ENCODE assay signal across 17 cellular contexts in genomic region chr3:5096368-5096767, GRCh38. TPM values are rescaled to one million over a fixed set of nuclear protein-coding genes. Genes with fewer than 3 reads are reported as not detected.
A peak's percentile ranks its signal among the peaks of the same experiment; 100 is the strongest.
DNase-seq lines count a peak whose midpoint lies in the region; ATAC-seq and TF ChIP-seq lines count a peak whose summit lies in the region.
"Had no signal": no experiment of that assay in that cellular context is flagged by ENCODE, and none has a peak within 500 bp of the region (broad histone marks: within the 10 kb centered on the region; RNA-seq: fewer than 3 reads in every experiment).

No MANE protein-coding gene starts in this region.

- H3K4me3 ChIP-seq in lower lobe of right lung = peak overlapping the region; percentile 10
- H3K4me3 ChIP-seq in sigmoid colon = peak overlapping the region in 2 of 4 donors; percentile 37 to 42
- peak overlapping the region in 1 of 2 donors; percentile 28 for H3K4me3 ChIP-seq in uterus
- H3K4me3 ChIP-seq in brain microvascular endothelial cell (ENCODE audit: low read depth, low read length) = no peak overlapping the region
- H3K4me3 ChIP-seq: mucosa of descending colon, thyroid gland had no signal

- H3K36me3 ChIP-seq in lower lobe of right lung (no peaks in the 10 kb centered on the region), sigmoid colon (no peaks in the 10 kb centered on the region), uterus (no peaks in the 10 kb centered on the region), brain microvascular endothelial cell (replicated peaks) (no peaks in the 10 kb centered on the region)
- H3K36me3 ChIP-seq: thyroid gland had no signal

- no peak overlapping the region for H3K27ac ChIP-seq in lower lobe of right lung
- H3K27ac ChIP-seq in sigmoid colon = no peak overlapping the region
- H3K27ac ChIP-seq in uterus = peak overlapping the region in 1 of 2 donors; percentile 37
- no peak overlapping the region for H3K27ac ChIP-seq in brain microvascular endothelial cell
- H3K27ac ChIP-seq: C4-2B, thyroid gland had no signal

- H3K27me3 ChIP-seq in lower lobe of right lung (ENCODE audit: low read depth) = peaks cover 19% of the 10 kb centered on the region
- no peaks in the 10 kb centered on the region for H3K27me3 ChIP-seq in sigmoid colon
- H3K27me3 ChIP-seq in uterus = no peaks in the 10 kb centered on the region
- H3K27me3 ChIP-seq in brain microvascular endothelial cell (replicated peaks) = no peaks in the 10 kb centered on the region
- H3K27me3 ChIP-seq: thyroid gland had no signal

- POLR2A ChIA-PET in WTC11 (lab: Charles Lee) = no interaction called here

- ATAC-seq in WTC11 = no peak
- ATAC-seq in lower lobe of right lung = peak in 1 of 2 donors; percentile 22
- ATAC-seq in HG03378 (IDR thresholded peaks at IDR 0.05; ENCODE audit: unreplicated experiment) = no peak
- no peak for ATAC-seq in HG03045 (IDR thresholded peaks at IDR 0.05; ENCODE audit: unreplicated experiment)
- ATAC-seq: left colon, mucosa of descending colon had no signal

- H3K36me3 Mint-ChIP-seq in WTC11 = no peaks in the 10 kb centered on the region
- no peaks in the 10 kb centered on the region for H3K36me3 Mint-ChIP-seq in endothelial cell (ENCODE audit: low read depth, unreplicated experiment)
- H3K36me3 Mint-ChIP-seq: activated CD8-positive, alpha-beta memory T cell treated with anti-CD3 and anti-CD28 coated beads, Interleukin-2, amount 10 ng/mL, durations not matched to agents 7 days and 5 days had no signal

- peak overlapping the region; percentile 55 for H3K4me3 Mint-ChIP-seq in WTC11
- no peak overlapping the region for H3K4me3 Mint-ChIP-seq in endothelial cell (ENCODE audit: unreplicated experiment)
- H3K4me3 Mint-ChIP-seq: activated CD8-positive, alpha-beta memory T cell treated with anti-CD3 and anti-CD28 coated beads, Interleukin-2, amount 10 ng/mL, durations not matched to agents 7 days and 5 days; activated T-helper 1 cell treated with anti-CD3 and anti-CD28 coated beads, Interleukin-12 subunit alpha, Interleukin-12 subunit beta, Interleukin-2, Interleukin-4 antibody, amounts not matched to agents 30 ng/mL and 10 ng/mL and 1 ng/mL, durations not matched to agents 14 hours and 24 hours and 36 hours had no signal

- H3K9me3 Mint-ChIP-seq in WTC11 (no peaks in the 10 kb centered on the region), endothelial cell (ENCODE audit: unreplicated experiment) (no peaks in the 10 kb centered on the region)
- H3K9me3 Mint-ChIP-seq: activated naive CD8-positive, alpha-beta T cell treated with anti-CD3 and anti-CD28 coated beads, Interleukin-2, amount 10 ng/mL, durations not matched to agents 7 days and 5 days; activated T-helper 1 cell treated with anti-CD3 and anti-CD28 coated beads, Interleukin-12 subunit alpha, Interleukin-12 subunit beta, Interleukin-2, Interleukin-4 antibody, amounts not matched to agents 30 ng/mL and 10 ng/mL and 1 ng/mL, durations not matched to agents 14 hours and 24 hours and 36 hours had no signal

- no peak for TF ChIP-seq EP300 in sigmoid colon (IDR thresholded peaks at IDR 0.05)

- 58 to 67% methylated on average over 8 of the region's 8 CpGs for WGBS in sigmoid colon, 2 donors

- TF ChIP-seq CTCF in WTC11 (IDR thresholded peaks at IDR 0.05) = no peak
- peak; percentile 0 for TF ChIP-seq CTCF in endothelial cell (IDR thresholded peaks at IDR 0.05; ENCODE audit: unreplicated experiment)
- no peak for TF ChIP-seq CTCF in lower lobe of right lung (IDR thresholded peaks at IDR 0.05)
- no peak for TF ChIP-seq CTCF in sigmoid colon (IDR thresholded peaks at IDR 0.05)
- no peak for TF ChIP-seq CTCF in uterus (IDR thresholded peaks at IDR 0.05)
- TF ChIP-seq CTCF in brain microvascular endothelial cell (IDR thresholded peaks at IDR 0.05; ENCODE audit: low read depth, low read length, missing control alignments) = no peak

- H3K27me3 Mint-ChIP-seq in WTC11 (ENCODE audit: low read depth) = peaks cover 39% of the 10 kb centered on the region
- H3K27me3 Mint-ChIP-seq in endothelial cell (ENCODE audit: unreplicated experiment) = peaks cover 9% of the 10 kb centered on the region

- no peak for TF ChIP-seq POLR2A in sigmoid colon (IDR thresholded peaks at IDR 0.05)
- TF ChIP-seq POLR2A in uterus (IDR thresholded peaks at IDR 0.05) = no peak

- H3K27ac Mint-ChIP-seq in WTC11 (no peak overlapping the region), endothelial cell (ENCODE audit: unreplicated experiment) (no peak overlapping the region)
- H3K27ac Mint-ChIP-seq: activated CD4-positive, alpha-beta T cell treated with anti-CD3 and anti-CD28 coated beads, Interleukin-2, amount 10 ng/mL, durations not matched to agents 24 days and 14 days; activated CD8-positive, alpha-beta memory T cell treated with anti-CD3 and anti-CD28 coated beads, Interleukin-2, amount 10 ng/mL, durations not matched to agents 7 days and 5 days; activated naive CD8-positive, alpha-beta T cell treated with anti-CD3 and anti-CD28 coated beads, Interleukin-2, amount 10 ng/mL, durations not matched to agents 7 days and 5 days; activated T-helper 1 cell treated with anti-CD3 and anti-CD28 coated beads, Interleukin-12 subunit alpha, Interleukin-12 subunit beta, Interleukin-2, Interleukin-4 antibody, amounts not matched to agents 30 ng/mL and 10 ng/mL and 1 ng/mL, durations not matched to agents 14 hours and 24 hours and 36 hours had no signal

- CTCF ChIA-PET in WTC11 (lab: Charles Lee) = interaction anchor here (1.1 to 1.3 kb wide), 3 partner anchors 25 to 385 kb away, joined by 3 to 6 read pairs (median 4); no protein-coding TSS in a partner anchor

- in situ Hi-C loops in brain microvascular endothelial cell (cut with HindIII; ENCODE audit: low pct_ligation_motif_present, low sequenced_read_pairs) = no loop called here

- no peak for DNase-seq in WTC11 (ENCODE audit: low spot score)
- DNase-seq in endothelial cell (ENCODE audit: low spot score) = no peak
- DNase-seq in lower lobe of right lung = no peak
- DNase-seq in sigmoid colon = peak; percentile 46
- DNase-seq in uterus = no peak
- no peak for DNase-seq in brain microvascular endothelial cell
- DNase-seq: activated CD4-positive, alpha-beta T cell treated with anti-CD3 and anti-CD28 coated beads, Interleukin-2, amount 10 ng/mL, durations not matched to agents 24 days and 14 days; activated CD8-positive, alpha-beta memory T cell treated with anti-CD3 and anti-CD28 coated beads, Interleukin-2, amount 10 ng/mL, durations not matched to agents 7 days and 5 days; mucosa of descending colon; SW 1271; thyroid gland had no signal

- intact Hi-C loops in lower lobe of right lung (cut with DNase I) = no loop called here
- intact Hi-C loops in sigmoid colon (cut with DNase I) = no loop called here
- intact Hi-C loops in uterus (cut with DNase I; ENCODE audit: low total_unique reads) = no loop called here

- H3K4me1 ChIP-seq in lower lobe of right lung (peaks cover 11% of the 10 kb centered on the region), sigmoid colon (peaks cover 0 to 11% (median 6%) of the 10 kb centered on the region in 4 donors), uterus (no peaks in the 10 kb centered on the region)

- H3K9me3 ChIP-seq in lower lobe of right lung (no peaks in the 10 kb centered on the region), sigmoid colon (no peaks in the 10 kb centered on the region), uterus (no peaks in the 10 kb centered on the region)
- H3K9me3 ChIP-seq: mucosa of descending colon, thyroid gland had no signal

- peaks cover 9% of the 10 kb centered on the region for H3K4me1 Mint-ChIP-seq in WTC11
- H3K4me1 Mint-ChIP-seq in endothelial cell (ENCODE audit: unreplicated experiment) = peaks cover 8% of the 10 kb centered on the region

TF ChIP-seq in WTC11, 78 proteins besides CTCF, POLR2A, EP300 and RAD21 (continues in another document):
- TF ChIP-seq IRF2 (CRISPR knock-in tag; IDR thresholded peaks at IDR 0.05; ENCODE audit: borderline replicate concordance, low read depth) = no peak
- TF ChIP-seq MYBL2 (CRISPR knock-in tag; IDR thresholded peaks at IDR 0.05) = no peak
- TF ChIP-seq SMAD4 (CRISPR knock-in tag; IDR thresholded peaks at IDR 0.05) = no peak
- no peak for TF ChIP-seq JAZF1 (CRISPR knock-in tag; IDR thresholded peaks at IDR 0.05)
- TF ChIP-seq RELA (CRISPR knock-in tag; IDR thresholded peaks at IDR 0.05; ENCODE audit: borderline replicate concordance) = no peak
- no peak for TF ChIP-seq TEAD1 (CRISPR knock-in tag; IDR thresholded peaks at IDR 0.05)
- TF ChIP-seq AFF4 (CRISPR knock-in tag; IDR thresholded peaks at IDR 0.05; ENCODE audit: borderline replicate concordance) = no peak
- no peak for TF ChIP-seq JUN (CRISPR knock-in tag; IDR thresholded peaks at IDR 0.05)
- no peak for TF ChIP-seq SP1 (CRISPR knock-in tag; conservative IDR thresholded peaks at IDR 0.05)
- TF ChIP-seq ZNF219 (CRISPR knock-in tag; IDR thresholded peaks at IDR 0.05; ENCODE audit: borderline replicate concordance) = no peak
- TF ChIP-seq KAT7 (CRISPR knock-in tag; IDR thresholded peaks at IDR 0.05; ENCODE audit: borderline replicate concordance) = no peak

RNA-seq across cellular contexts. Expression of gene ARL8B, which starts 25.7 kb away (rescaled TPM):
- total RNA-seq in WTC11 (2021) (23.5 to 28.3 TPM (median 23.5 TPM) in 3 replicates), endothelial cell (ENCODE audit: unreplicated experiment) (34.4 TPM), lower lobe of right lung (90.6 TPM), sigmoid colon (10 to 100 TPM; 47.2 to 55.9 (median 50.3) TPM), uterus (10 to 100 TPM; 22.8 to 80.2 (median 51.2) TPM)
- polyA plus RNA-seq in sigmoid colon = 10 to 100 TPM; 28.2 to 36.5 (median 35.8) TPM
